ENCODE assay signal across 1 cellular context in the genomic region with DNA sequence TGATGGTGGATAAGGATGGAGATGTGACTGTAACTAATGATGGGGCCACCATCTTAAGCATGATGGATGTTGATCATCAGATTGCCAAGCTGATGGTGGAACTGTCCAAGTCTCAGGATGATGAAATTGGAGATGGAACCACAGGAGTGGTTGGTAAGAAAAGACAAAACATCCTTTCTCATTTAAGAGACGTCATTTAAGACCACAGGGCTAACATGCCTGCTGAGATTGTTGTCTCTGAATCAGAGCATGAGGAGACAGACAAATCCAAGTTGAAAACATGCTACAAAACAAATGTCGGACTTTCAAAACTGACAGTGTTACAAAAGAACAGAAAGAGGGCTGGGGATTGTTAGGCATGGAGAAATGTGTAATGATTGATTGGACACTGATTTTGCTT.
A peak's percentile ranks its signal among the peaks of the same experiment; 100 is the strongest.
TF ChIP-seq lines count a peak whose summit lies in the region.

No MANE protein-coding gene starts in this region.

TF ChIP-seq in HEK293, 187 proteins besides CTCF, POLR2A, EP300 and RAD21:
- TF ChIP-seq ZBTB20 (tag by site-specific recombination; IDR thresholded peaks at IDR 0.05), result no peak
- 0 out of 2 replicates have a peak, but pooled peaks have one; percentile 1 for TF ChIP-seq ZXDB (tag by site-specific recombination; IDR thresholded peaks at IDR 0.05)
- TF ChIP-seq ZNF530 (tag by site-specific recombination; IDR thresholded peaks at IDR 0.05; ENCODE audit: low read depth), result no peak
- no peak for TF ChIP-seq ZNF600 (tag by site-specific recombination; IDR thresholded peaks at IDR 0.05)
- no peak for TF ChIP-seq ZNF239 (tag by site-specific recombination; IDR thresholded peaks at IDR 0.05)
